Comparison of ENCODE assay signal across 20 cellular contexts in genomic region chr10:5620966-5621365, GRCh38. TPM values are rescaled to one million over a fixed set of nuclear protein-coding genes. Genes with fewer than 3 reads are reported as not detected.
DNase-seq lines count a peak whose midpoint lies in the region; ATAC-seq and TF ChIP-seq lines count a peak whose summit lies in the region.
"Had no signal": no experiment of that assay in that cellular context is flagged by ENCODE, and none has a peak within 500 bp of the region (broad histone marks: within the 10 kb centered on the region; RNA-seq: fewer than 3 reads in every experiment).

No MANE protein-coding gene starts in this region.

- no peak for ATAC-seq in GM19395 (IDR thresholded peaks at IDR 0.05; ENCODE audit: unreplicated experiment)
- ATAC-seq: A549 had no signal

- CTCF ChIA-PET in RWPE1 (lab: Yijun Ruan, JAX): no interaction called here

- WGBS in spleen, 5 donors: 81 to 95% (median 83%) methylated on average over 16 of the region's 16 CpGs

- H3K27me3 Mint-ChIP-seq in nephron progenitor cell (ENCODE audit: low read depth, poor library complexity): peaks cover 5% of the 10 kb centered on the region

- peak overlapping the region; percentile 70 for H3K27ac ChIP-seq in RWPE1
- H3K27ac ChIP-seq in coronary artery: peak overlapping the region; percentile 80 to 96
- no peak overlapping the region for H3K27ac ChIP-seq in spleen

- peaks cover 0 to 10% (median 6%) of the 10 kb centered on the region in 6 donors for H3K4me1 ChIP-seq in spleen

- no peak for TF ChIP-seq CTCF in RWPE1 (conservative IDR thresholded peaks at IDR 0.05; ENCODE audit: low read depth)
- TF ChIP-seq CTCF in coronary artery (IDR thresholded peaks at IDR 0.05): no peak
- no peak for TF ChIP-seq CTCF in nephron progenitor cell (IDR thresholded peaks at IDR 0.05)
- no peak for TF ChIP-seq CTCF in spleen (IDR thresholded peaks at IDR 0.05 in 8 of 11, conservative IDR thresholded peaks at IDR 0.05 in 3 of 11)

- intact Hi-C loops in spleen (cut with DNase I; ENCODE audit: low total_unique reads): no loop called here

- POLR2A ChIA-PET in RWPE1 (lab: Yijun Ruan, JAX; ENCODE audit: low non-redundant PET): no interaction called here

- H3K4me3 ChIP-seq in coronary artery: no peak overlapping the region
- no peak overlapping the region for H3K4me3 ChIP-seq in spleen
- H3K4me3 ChIP-seq: A549, MG63 had no signal

- H3K9me3 ChIP-seq in spleen: no peaks in the 10 kb centered on the region
- H3K9me3 ChIP-seq: A549, MG63 had no signal

- no peaks in the 10 kb centered on the region for H3K9me3 Mint-ChIP-seq in nephron progenitor cell

- H3K36me3 ChIP-seq in spleen: no peaks in the 10 kb centered on the region
- H3K36me3 ChIP-seq: MG63 had no signal

- TF ChIP-seq POLR2A in spleen (IDR thresholded peaks at IDR 0.05): no peak

- DNase-seq in RWPE1 (ENCODE audit: low spot score): no peak
- no peak for DNase-seq in coronary artery (ENCODE audit: low spot score)
- no peak for DNase-seq in nephron progenitor cell
- DNase-seq in spleen: peak; percentile 44
- DNase-seq in HK-2 (ENCODE audit: unreplicated experiment): no peak
- no peak for DNase-seq in OCI-M1 (lab: John Stamatoyannopoulos, UW)
- no peak for DNase-seq in cerebellar cortex (ENCODE audit: low spot score)
- DNase-seq: DMS53, GDM1, Kasumi-1, MG63, NCI-H1417, NCI-H187, NCI-H446 treated with DMSO at 0.1 percent for 48 hours, NCI-H748 treated with DMSO at 0.1 percent for 48 hours, SIG-M5 had no signal

- no peak overlapping the region for H3K4me3 Mint-ChIP-seq in nephron progenitor cell
- H3K4me3 Mint-ChIP-seq: B cell, CD14-positive monocyte had no signal

- H3K27ac Mint-ChIP-seq in nephron progenitor cell: peak overlapping the region; percentile 78
- H3K27ac Mint-ChIP-seq: B cell had no signal

- H3K4me1 Mint-ChIP-seq in nephron progenitor cell: peaks cover 50% of the 10 kb centered on the region

- H3K36me3 Mint-ChIP-seq in nephron progenitor cell (ENCODE audit: low read depth): no peaks in the 10 kb centered on the region
- H3K36me3 Mint-ChIP-seq: CD14-positive monocyte had no signal

- no peaks in the 10 kb centered on the region for H3K27me3 ChIP-seq in spleen (replicated peaks in 1 of 7)
- H3K27me3 ChIP-seq: MG63 had no signal

RNA-seq across cellular contexts. Expression of gene ASB13, which starts 45.4 kb away (rescaled TPM):
- 10 to 100 TPM; 17.0 to 29.6 (median 21.6) TPM for total RNA-seq in spleen
- polyA plus RNA-seq in spleen: 10 to 100 TPM; 17.7 to 25.4 (median 25.1) TPM

Comparison
In these comparisons a context has a peak if more than half of its experiments do, and no peak if none do; other contexts are left out.
1. H3K27ac ChIP-seq: peak in RWPE1 (single experiment) and coronary artery (2 of 2); none in spleen (0 of 8).